ENCODE assay signal across 8 cellular contexts in genomic region chr11:68270334-68271022, GRCh38. TPM values are rescaled to one million over a fixed set of nuclear protein-coding genes. Genes with fewer than 3 reads are reported as not detected.
A peak's percentile ranks its signal among the peaks of the same experiment; 100 is the strongest.
DNase-seq lines count a peak whose midpoint lies in the region; ATAC-seq and TF ChIP-seq lines count a peak whose summit lies in the region.

No MANE protein-coding gene starts in this region.

- peaks cover 39% of the 10 kb centered on the region for H3K4me1 Mint-ChIP-seq in Calu3 (ENCODE audit: low read depth, unreplicated experiment)

- BruUV-seq in Calu3 (replicated peaks; lab: Mats Ljungman, UMichigan), result TSS peak; percentile 34

- H3K27ac ChIP-seq in esophagus muscularis mucosa (replicated peaks in 1 of 4), result peak overlapping the region; percentile 89 to 96 (median 92)
- no peak overlapping the region for H3K27ac ChIP-seq in parathyroid adenoma

- H3K36me3 ChIP-seq in esophagus muscularis mucosa (peaks cover 23 to 28% (median 26%) of the 10 kb centered on the region in 4 donors), parathyroid adenoma (ENCODE audit: control insufficient read depth, insufficient read depth, low read length) (no peaks in the 10 kb centered on the region)

- no peaks in the 10 kb centered on the region for H3K79me2 ChIP-seq in parathyroid adenoma

- H3K27me3 ChIP-seq in esophagus muscularis mucosa (no peaks in the 10 kb centered on the region), parathyroid adenoma (ENCODE audit: control insufficient read depth, insufficient read depth, low read length) (no peaks in the 10 kb centered on the region)

- H3K9me3 Mint-ChIP-seq in Calu3 (ENCODE audit: low read depth, unreplicated experiment), result no peaks in the 10 kb centered on the region

- no peak for TF ChIP-seq CTCF in Calu3 (IDR thresholded peaks at IDR 0.05; ENCODE audit: unreplicated experiment)
- no peak for TF ChIP-seq CTCF in esophagus muscularis mucosa (IDR thresholded peaks at IDR 0.05)
- TF ChIP-seq CTCF in parathyroid adenoma (IDR thresholded peaks at IDR 0.05), result no peak

- H3K4me3 Mint-ChIP-seq in Calu3 (ENCODE audit: low read depth, unreplicated experiment), result peak overlapping the region; percentile 96

- peak overlapping the region; percentile 80 for H2AFZ ChIP-seq in parathyroid adenoma

- H3K36me3 Mint-ChIP-seq in Calu3 (ENCODE audit: insufficient read depth, unreplicated experiment), result peaks cover 29% of the 10 kb centered on the region

- peaks cover 24 to 58% (median 50%) of the 10 kb centered on the region in 4 donors for H3K4me1 ChIP-seq in esophagus muscularis mucosa
- peaks cover 8% of the 10 kb centered on the region for H3K4me1 ChIP-seq in parathyroid adenoma

- H3K27ac Mint-ChIP-seq in Calu3 (ENCODE audit: unreplicated experiment), result peak overlapping the region; percentile 94

- intact Hi-C loops in Calu3 (cut with micrococcal nuclease; ENCODE audit: unreplicated experiment) (loop anchor here (2.0 kb wide), 1 partner anchor 26 kb away; no protein-coding TSS in a partner anchor), esophagus muscularis mucosa (cut with DNase I) (loop anchor here (5.0 kb wide), 2 partner anchors 42 to 117 kb away; partner anchors contain the start of gene LRP5)

- no peak overlapping the region for H3K4me2 ChIP-seq in parathyroid adenoma (ENCODE audit: low read length)

- no peak for TF ChIP-seq EP300 in esophagus muscularis mucosa (IDR thresholded peaks at IDR 0.05)

- DNase-seq in Calu3, result no peak
- peak; percentile 4 for DNase-seq in RPMI8226
- DNase-seq in esophagus muscularis mucosa (ENCODE audit: extremely low spot score), result no peak
- DNase-seq in cerebellum (ENCODE audit: low spot score), result no peak
- no peak for DNase-seq in effector CD4-positive, alpha-beta T cell
- DNase-seq in 8988T, result no peak

- ATAC-seq in esophagus mucosa, result no peak

- no peak for TF ChIP-seq POLR2A in esophagus muscularis mucosa (IDR thresholded peaks at IDR 0.05; ENCODE audit: low read depth)

- H3K4me3 ChIP-seq in esophagus muscularis mucosa (peak overlapping the region; percentile 58 to 81 (median 72)), parathyroid adenoma (ENCODE audit: low read depth, low read length) (peak overlapping the region; percentile 79)

- no peak overlapping the region for H3K9ac ChIP-seq in parathyroid adenoma

- CTCF ChIA-PET in Calu3 (lab: Charles Lee), result interaction anchor here (0.6 to 1.6 kb wide), 5 partner anchors 13 to 32 kb away, joined by 3 to 17 read pairs (median 4); no protein-coding TSS in a partner anchor

- no peaks in the 10 kb centered on the region for H3K27me3 Mint-ChIP-seq in Calu3 (ENCODE audit: unreplicated experiment)

- H3K9me3 ChIP-seq in esophagus muscularis mucosa (no peaks in the 10 kb centered on the region), parathyroid adenoma (ENCODE audit: control insufficient read depth, low read length) (no peaks in the 10 kb centered on the region)

- WGBS in esophagus muscularis mucosa, result 68% methylated on average over 7 of the region's 7 CpGs

RNA-seq across cellular contexts. Expression of gene C11orf24, which starts 1.3 kb away (rescaled TPM):
- total RNA-seq in Calu3 (2022), result 46.3 and 52.3 TPM in 2 replicates
- total RNA-seq in esophagus muscularis mucosa, result 10 to 100 TPM; 27.0 to 41.5 (median 31.5) TPM
- total RNA-seq in cerebellum, result 10.6 TPM
- total RNA-seq in esophagus mucosa, result 19.9 TPM

RNA-seq across cellular contexts. Expression of gene LRP5, which starts 41.9 kb away (rescaled TPM):
- total RNA-seq in Calu3 (2022) (64.8 and 82.0 TPM in 2 replicates), esophagus muscularis mucosa (10 to 100 TPM; 34.0 to 78.4 (median 56.2) TPM), cerebellum (15.7 TPM), esophagus mucosa (15.9 TPM)

RNA-seq across cellular contexts. Expression of gene KMT5B, which starts 57.4 kb away (rescaled TPM):
- 31.3 and 39.2 TPM in 2 replicates for total RNA-seq in Calu3 (2022)
- total RNA-seq in esophagus muscularis mucosa, result 10 to 100 TPM; 28.7 to 49.4 (median 43.3) TPM
- total RNA-seq in cerebellum, result 105 TPM
- 23.7 TPM for total RNA-seq in esophagus mucosa
